21 cellular contexts compared by ENCODE assay signal in genomic region chr1:150194381-150195031, GRCh38. TPM values are rescaled to one million over a fixed set of nuclear protein-coding genes. Genes with fewer than 3 reads are reported as not detected.
DNase-seq lines count a peak whose midpoint lies in the region; ATAC-seq and TF ChIP-seq lines count a peak whose summit lies in the region.
"Had no signal": no experiment of that assay in that cellular context is flagged by ENCODE, and none has a peak within 500 bp of the region (broad histone marks: within the 10 kb centered on the region; RNA-seq: fewer than 3 reads in every experiment).

No MANE protein-coding gene starts in this region.

- 81% methylated on average over 4 of the region's 4 CpGs for WGBS in hepatocyte (ENCODE audit: low lambda C conversion rate, missing lambda C conversion rate)

- H3K4me2 ChIP-seq in GM23338 (0 out of 2 replicates have a peak overlapping the region, but pooled peaks have one; percentile 26), hepatocyte (no peak overlapping the region), skeletal muscle satellite cell (ENCODE audit: low read length) (no peak overlapping the region)
- H3K4me2 ChIP-seq: BLaER1 had no signal

- H3K9ac ChIP-seq in skeletal muscle satellite cell (ENCODE audit: low read depth, low read length), result peak overlapping the region; percentile 20
- H3K9ac ChIP-seq: BLaER1 had no signal

- DNase-seq in GM23338 (ENCODE audit: low spot score) (no peak), amniotic stem cell (lab: John Stamatoyannopoulos, UW) (peak; percentile 12), hepatocyte (ENCODE audit: low spot score) (peak; percentile 26), HEK293T (ENCODE audit: extremely low spot score) (no peak)
- DNase-seq: activated CD4-positive, alpha-beta memory T cell treated with anti-CD3 and anti-CD28 coated beads, Interleukin-2, amount 10 ng/mL, durations not matched to agents 7 days and 5 days; activated T-cell treated with anti-CD3 and anti-CD28 coated beads, Interleukin-2, amount 50 U/mL, for 24 hours; effector CD8-positive, alpha-beta T cell; GF-D8; left cardiac atrium; NCI-H1436; NCI-H345; ovary; RPMI8226; testis had no signal

- no peaks in the 10 kb centered on the region for H3K36me3 ChIP-seq in GM23338 (ENCODE audit: insufficient read depth)
- no peaks in the 10 kb centered on the region for H3K36me3 ChIP-seq in hepatocyte (replicated peaks; ENCODE audit: insufficient read depth, low read depth)
- no peaks in the 10 kb centered on the region for H3K36me3 ChIP-seq in skeletal muscle satellite cell (ENCODE audit: insufficient read depth, low read length)
- H3K36me3 ChIP-seq: BLaER1, ovary had no signal

- ATAC-seq in GM23338 (peak; percentile 70), GM19452 (IDR thresholded peaks at IDR 0.05; ENCODE audit: unreplicated experiment) (no peak), GM18909 (IDR thresholded peaks at IDR 0.05; ENCODE audit: poor library complexity, unreplicated experiment) (no peak), HG03280 (IDR thresholded peaks at IDR 0.05; ENCODE audit: unreplicated experiment) (no peak)
- ATAC-seq: activated naive CD4-positive, alpha-beta T cell treated with anti-CD3 and anti-CD28 coated beads, Interleukin-2, amount 50 U/mL, for 72 hours; left cardiac atrium had no signal

- H3K4me3 Mint-ChIP-seq in GM23338, result no peak overlapping the region; the same call in 2 of the 3 replicates
- H3K4me3 Mint-ChIP-seq: activated CD4-positive, alpha-beta memory T cell treated with anti-CD3 and anti-CD28 coated beads, Interleukin-2, amount 10 ng/mL, durations not matched to agents 7 days and 5 days; activated T-cell treated with anti-CD3 and anti-CD28 coated beads, Interleukin-2, amount 50 U/mL, for 24 hours had no signal

- H3K27me3 Mint-ChIP-seq in GM23338 (ENCODE audit: insufficient read depth, low read depth, poor library complexity), result peaks cover 5% of the 10 kb centered on the region
- H3K27me3 Mint-ChIP-seq: activated T-cell treated with anti-CD3 and anti-CD28 coated beads, Interleukin-2, amount 50 U/mL, for 24 hours had no signal

- POLR2A ChIA-PET in HEK293T (lab: Yijun Ruan, JAX), result no interaction called here

- peaks cover 8% of the 10 kb centered on the region; the same call in 1 of the 3 replicates for H3K36me3 Mint-ChIP-seq in GM23338 (ENCODE audit: low read depth)
- H3K36me3 Mint-ChIP-seq: activated naive CD4-positive, alpha-beta T cell treated with anti-CD3 and anti-CD28 coated beads, Interleukin-2, amount 50 U/mL, for 72 hours had no signal

- H3K27me3 ChIP-seq in GM23338 (ENCODE audit: insufficient read depth) (no peaks in the 10 kb centered on the region), hepatocyte (no peaks in the 10 kb centered on the region), skeletal muscle satellite cell (ENCODE audit: control insufficient read depth, insufficient read depth, low read length) (no peaks in the 10 kb centered on the region)
- H3K27me3 ChIP-seq: BLaER1, ovary, testis had no signal

- peak overlapping the region; percentile 73; the same call in 1 of the 2 replicates for H2AFZ ChIP-seq in GM23338
- H2AFZ ChIP-seq in hepatocyte, result no peak overlapping the region

- H3K27ac Mint-ChIP-seq in GM23338, result no peak overlapping the region
- H3K27ac Mint-ChIP-seq: activated CD4-positive, alpha-beta memory T cell treated with anti-CD3 and anti-CD28 coated beads, Interleukin-2, amount 10 ng/mL, durations not matched to agents 7 days and 5 days; activated naive CD4-positive, alpha-beta T cell treated with anti-CD3 and anti-CD28 coated beads, Interleukin-2, amount 50 U/mL, for 72 hours; activated T-cell treated with anti-CD3 and anti-CD28 coated beads, Interleukin-2, amount 50 U/mL, for 24 hours had no signal

- no peaks in the 10 kb centered on the region; the same call in 1 of the 2 replicates for H3K4me1 ChIP-seq in GM23338 (ENCODE audit: insufficient read depth)
- no peaks in the 10 kb centered on the region for H3K4me1 ChIP-seq in hepatocyte (ENCODE audit: insufficient read depth)
- H3K4me1 ChIP-seq in skeletal muscle satellite cell (ENCODE audit: control insufficient read depth, insufficient read depth, low read length), result peaks cover 28% of the 10 kb centered on the region
- H3K4me1 ChIP-seq: BLaER1, testis had no signal

- H3K9me2 ChIP-seq in GM23338 (ENCODE audit: insufficient read depth) (no peaks in the 10 kb centered on the region), hepatocyte (replicated peaks; ENCODE audit: insufficient read depth) (no peaks in the 10 kb centered on the region)

- TF ChIP-seq CTCF in GM23338 (conservative IDR thresholded peaks at IDR 0.05; ENCODE audit: low read depth in 2 of 2) (no peak), hepatocyte (IDR thresholded peaks at IDR 0.05; ENCODE audit: poor library complexity) (no peak)

- peaks cover 12% of the 10 kb centered on the region for H3K4me1 Mint-ChIP-seq in GM23338
- H3K4me1 Mint-ChIP-seq: activated CD4-positive, alpha-beta memory T cell treated with anti-CD3 and anti-CD28 coated beads, Interleukin-2, amount 10 ng/mL, durations not matched to agents 7 days and 5 days had no signal

- H3K79me2 ChIP-seq in GM23338 (replicated peaks; ENCODE audit: insufficient read depth), result no peaks in the 10 kb centered on the region
- no peaks in the 10 kb centered on the region for H3K79me2 ChIP-seq in hepatocyte

- peaks cover 12% of the 10 kb centered on the region; the same call in 2 of the 3 replicates for H3K9me3 Mint-ChIP-seq in GM23338
- H3K9me3 Mint-ChIP-seq: activated CD4-positive, alpha-beta memory T cell treated with anti-CD3 and anti-CD28 coated beads, Interleukin-2, amount 10 ng/mL, durations not matched to agents 7 days and 5 days; activated naive CD4-positive, alpha-beta T cell treated with anti-CD3 and anti-CD28 coated beads, Interleukin-2, amount 50 U/mL, for 72 hours; activated T-cell treated with anti-CD3 and anti-CD28 coated beads, Interleukin-2, amount 50 U/mL, for 24 hours had no signal

- H4K20me1 ChIP-seq in GM23338 (replicated peaks; ENCODE audit: insufficient read depth) (no peaks in the 10 kb centered on the region), hepatocyte (ENCODE audit: insufficient read depth, poor library complexity, severe bottlenecking) (no peaks in the 10 kb centered on the region)
- H4K20me1 ChIP-seq: BLaER1 had no signal

- no peaks in the 10 kb centered on the region for H3K9me3 ChIP-seq in hepatocyte (ENCODE audit: low read depth)
- no peaks in the 10 kb centered on the region for H3K9me3 ChIP-seq in skeletal muscle satellite cell (replicated peaks; ENCODE audit: low read length)
- H3K9me3 ChIP-seq: BLaER1, ovary, testis had no signal

- H3K27ac ChIP-seq in GM23338 (ENCODE audit: low read depth), result no peak overlapping the region
- peak overlapping the region; percentile 27 for H3K27ac ChIP-seq in hepatocyte
- H3K27ac ChIP-seq: BLaER1, ovary, skin epidermis, testis had no signal

- H3K4me3 ChIP-seq in GM23338, result no peak overlapping the region
- H3K4me3 ChIP-seq in hepatocyte, result no peak overlapping the region
- no peak overlapping the region for H3K4me3 ChIP-seq in skeletal muscle satellite cell (ENCODE audit: low read length)
- H3K4me3 ChIP-seq: BLaER1, ovary, skin epidermis, testis had no signal

- H3F3A ChIP-seq in GM23338 (replicated peaks; ENCODE audit: low read depth), result no peaks in the 10 kb centered on the region

- CTCF ChIA-PET in HEK293T (lab: Yijun Ruan, JAX), result no interaction called here

TF ChIP-seq in GM23338, 12 proteins besides CTCF, POLR2A, EP300 and RAD21 (continues in another document):
- TF ChIP-seq JUNB (IDR thresholded peaks at IDR 0.05; ENCODE audit: unreplicated experiment) (no peak), POLR2AphosphoS5 (IDR thresholded peaks at IDR 0.05; ENCODE audit: low read depth) (no peak), ZNF331 (CRISPR knock-in tag; IDR thresholded peaks at IDR 0.05; ENCODE audit: low read depth) (no peak)

TF ChIP-seq in HEK293T, 16 proteins besides CTCF, POLR2A, EP300 and RAD21:
- TF ChIP-seq CTBP1 (IDR thresholded peaks at IDR 0.05; ENCODE audit: borderline replicate concordance) (no peak), ARNT (IDR thresholded peaks at IDR 0.05) (no peak), SUZ12 (IDR thresholded peaks at IDR 0.05) (no peak), TARDBP (IDR thresholded peaks at IDR 0.05) (no peak), BHLHE40 (IDR thresholded peaks at IDR 0.05; ENCODE audit: borderline replicate concordance) (no peak), SP1 (IDR thresholded peaks at IDR 0.05) (no peak), HDGF (IDR thresholded peaks at IDR 0.05; ENCODE audit: borderline replicate concordance) (no peak), FOXM1 (IDR thresholded peaks at IDR 0.05; ENCODE audit: borderline replicate concordance) (no peak), FOXK2 (IDR thresholded peaks at IDR 0.05) (no peak), ELF4 (IDR thresholded peaks at IDR 0.05) (no peak), ZNF384 (IDR thresholded peaks at IDR 0.05) (no peak), LEF1 (IDR thresholded peaks at IDR 0.05; ENCODE audit: borderline replicate concordance) (no peak)

RNA-seq across cellular contexts. Expression of gene ANP32E, which starts 41.4 kb away (rescaled TPM):
- 88.6 and 100 TPM in 2 replicates for total RNA-seq in GM23338 (2014; rRNA removed; shearing (Covaris generic))
- polyA plus RNA-seq in GM23338 (2016; fragmentation: Nextera tagmentation; extraction: Ambion mirVana), result 244 and 257 TPM in 2 replicates
- 18.2 and 26.1 TPM in 2 replicates for total RNA-seq in hepatocyte
- 20.0 and 21.5 TPM in 2 replicates for polyA plus RNA-seq in hepatocyte
- total RNA-seq in skeletal muscle satellite cell (2012; rRNA removed), result 17.9 and 22.3 TPM in 2 replicates

RNA-seq across cellular contexts. Expression of gene PLEKHO1, which starts 44.8 kb away (rescaled TPM):
- 26.3 and 34.3 TPM in 2 replicates for total RNA-seq in GM23338 (2014; rRNA removed; shearing (Covaris generic))
- 33.1 and 36.7 TPM in 2 replicates for polyA plus RNA-seq in GM23338 (2016; fragmentation: Nextera tagmentation; extraction: Ambion mirVana)
- total RNA-seq in hepatocyte, result 12.1 and 23.7 TPM in 2 replicates
- 33.0 and 38.2 TPM in 2 replicates for polyA plus RNA-seq in hepatocyte
- 24.8 and 27.1 TPM in 2 replicates for total RNA-seq in skeletal muscle satellite cell (2012; rRNA removed)

Comparison
In these comparisons a context has a peak if more than half of its experiments do, and no peak if none do; other contexts are left out.
1. DNase-seq: peak in amniotic stem cell (single experiment) and hepatocyte (single experiment); none in GM23338 (single experiment) and HEK293T (single experiment).